ENCODE assay signal across 2 cellular contexts in genomic region chr11:7545611-7546010, GRCh38.
TF ChIP-seq lines count a peak whose summit lies in the region.

No MANE protein-coding gene starts in this region.

TF ChIP-seq in GM23338, 12 proteins besides CTCF, POLR2A, EP300 and RAD21 (continued from another document):
- TF ChIP-seq REST (IDR thresholded peaks at IDR 0.05; ENCODE audit: unreplicated experiment) (no peak), ZNF462 (CRISPR knock-in tag; IDR thresholded peaks at IDR 0.05) (no peak), CREB1 (CRISPR knock-in tag; IDR thresholded peaks at IDR 0.05; ENCODE audit: low read depth) (no peak), ZNF114 (CRISPR knock-in tag; IDR thresholded peaks at IDR 0.05) (no peak), JUNB (IDR thresholded peaks at IDR 0.05; ENCODE audit: unreplicated experiment) (no peak), POLR2AphosphoS5 (IDR thresholded peaks at IDR 0.05; ENCODE audit: low read depth) (no peak), EZH2 (IDR thresholded peaks at IDR 0.05; ENCODE audit: low read depth, unreplicated experiment) (no peak), ZNF331 (CRISPR knock-in tag; IDR thresholded peaks at IDR 0.05; ENCODE audit: low read depth) (no peak), ETS1 (IDR thresholded peaks at IDR 0.05) (no peak)
TF ChIP-seq in GM23338: peak in this region for 0.

TF ChIP-seq in WTC11, 78 proteins besides CTCF, POLR2A, EP300 and RAD21 (continued from another document):
- TF ChIP-seq JUN (CRISPR knock-in tag; IDR thresholded peaks at IDR 0.05) (no peak), ZMAT4 (CRISPR knock-in tag; IDR thresholded peaks at IDR 0.05) (no peak), OVOL2 (CRISPR knock-in tag; IDR thresholded peaks at IDR 0.05; ENCODE audit: borderline replicate concordance) (no peak), RELA (CRISPR knock-in tag; IDR thresholded peaks at IDR 0.05; ENCODE audit: borderline replicate concordance) (no peak), STAT6 (CRISPR knock-in tag; conservative IDR thresholded peaks at IDR 0.05; ENCODE audit: low read depth) (no peak), MLX (CRISPR knock-in tag; IDR thresholded peaks at IDR 0.05) (no peak), GRHL2 (CRISPR knock-in tag; IDR thresholded peaks at IDR 0.05; ENCODE audit: insufficient replicate concordance, severe bottlenecking) (no peak), ATF3 (CRISPR knock-in tag; conservative IDR thresholded peaks at IDR 0.05) (no peak), MAX (CRISPR knock-in tag; IDR thresholded peaks at IDR 0.05) (no peak), ETV6 (CRISPR knock-in tag; IDR thresholded peaks at IDR 0.05) (no peak)
